Comparison of ENCODE assay signal across 1 cellular context in genomic region chr12:48814313-48815280, GRCh38.
TF ChIP-seq lines count a peak whose summit lies in the region.

No MANE protein-coding gene starts in this region.

TF ChIP-seq in K562, 482 proteins besides CTCF, POLR2A, EP300 and RAD21 (continued from another document and continues in another):
- TF ChIP-seq PBX2 (CRISPR knock-in tag; IDR thresholded peaks at IDR 0.05; ENCODE audit: low read depth) (no peak), PBX2 (tag; conservative IDR thresholded peaks at IDR 0.05; ENCODE audit: low read depth) (no peak), ELF2 (CRISPR knock-in tag; IDR thresholded peaks at IDR 0.05) (no peak), ZZZ3 (IDR thresholded peaks at IDR 0.05) (no peak), BCLAF1 (IDR thresholded peaks at IDR 0.05; ENCODE audit: borderline replicate concordance in 1 of 2, control insufficient read depth in 1 of 2, low read depth in 2 of 2, low read length in 1 of 2) (0 out of 4 replicates have a peak, but pooled peaks of 1 of the 2 experiments have one; percentile 42), PKNOX1 (IDR thresholded peaks at IDR 0.05) (no peak), CREB3 (tag; conservative IDR thresholded peaks at IDR 0.05; ENCODE audit: low read depth) (no peak), GTF3C2 (IDR thresholded peaks at IDR 0.05; ENCODE audit: borderline replicate concordance, extremely low read depth, insufficient read length) (no peak), ARID3B (CRISPR knock-in tag; IDR thresholded peaks at IDR 0.05; ENCODE audit: borderline replicate concordance) (no peak), ZNF384 (IDR thresholded peaks at IDR 0.05; ENCODE audit: low read depth, low read length) (peak; percentile 65), NR2C1 (IDR thresholded peaks at IDR 0.05) (no peak), NR2C1 (tag; IDR thresholded peaks at IDR 0.05) (no peak), TEAD2 (tag; IDR thresholded peaks at IDR 0.05) (no peak), ZBTB11 (CRISPR knock-in tag; IDR thresholded peaks at IDR 0.05) (0 out of 6 replicates have a peak, but pooled peaks of 1 of the 3 experiments have one; percentile 8), ESRRA (IDR thresholded peaks at IDR 0.05; ENCODE audit: borderline replicate concordance, low read depth) (peak; percentile 67), SIN3B (IDR thresholded peaks at IDR 0.05; ENCODE audit: low read depth) (peak; percentile 64), ZNF274 (IDR thresholded peaks at IDR 0.05; ENCODE audit: borderline replicate concordance, low read depth, low read length) (no peak), MXI1 (IDR thresholded peaks at IDR 0.05; ENCODE audit: low read depth, low read length) (no peak), ZNF146 (CRISPR knock-in tag; IDR thresholded peaks at IDR 0.05; ENCODE audit: unreplicated experiment) (no peak), TBL1XR1 (IDR thresholded peaks at IDR 0.05; ENCODE audit: low read length in 2 of 2) (no peak), NFATC3 (IDR thresholded peaks at IDR 0.05) (no peak), MEIS2 (IDR thresholded peaks at IDR 0.05; ENCODE audit: partially characterized antibody) (no peak), ZNF23 (CRISPR knock-in tag; IDR thresholded peaks at IDR 0.05) (no peak), CEBPB (tag; IDR thresholded peaks at IDR 0.05) (no peak), ILF3 (IDR thresholded peaks at IDR 0.05; ENCODE audit: borderline replicate concordance) (no peak; the same call in 1 of the 2 replicates), POLR2H (tag; IDR thresholded peaks at IDR 0.05; ENCODE audit: low read depth) (no peak), ZNF699 (CRISPR knock-in tag; IDR thresholded peaks at IDR 0.05; ENCODE audit: insufficient replicate concordance) (no peak), SMC3 (conservative IDR thresholded peaks at IDR 0.05; ENCODE audit: insufficient read depth, low read depth, low read length) (peak; percentile 85), ZNF644 (tag; IDR thresholded peaks at IDR 0.05; ENCODE audit: low read depth) (no peak), ELK3 (CRISPR knock-in tag; IDR thresholded peaks at IDR 0.05) (no peak), CBX3 (IDR thresholded peaks at IDR 0.05; ENCODE audit: borderline replicate concordance in 1 of 2, low read length in 2 of 2) (0 out of 3 replicates have a peak, but pooled peaks of 1 of the 2 experiments have one; percentile 13), ZNF507 (tag; conservative IDR thresholded peaks at IDR 0.05) (no peak), ZSCAN32 (CRISPR knock-in tag; IDR thresholded peaks at IDR 0.05) (no peak), FOS (IDR thresholded peaks at IDR 0.05; ENCODE audit: extremely low read depth, insufficient read length) (no peak), IRF9 (tag; IDR thresholded peaks at IDR 0.05) (no peak), ZNF695 (CRISPR knock-in tag; IDR thresholded peaks at IDR 0.05) (no peak), MLX (CRISPR knock-in tag; conservative IDR thresholded peaks at IDR 0.05) (no peak), RCOR1 (IDR thresholded peaks at IDR 0.05; ENCODE audit: borderline replicate concordance in 1 of 2, low read depth in 2 of 2, low read length in 2 of 2) (peak; percentile 49 to 82; a peak in 3 of 4 replicates), PREB (CRISPR knock-in tag; IDR thresholded peaks at IDR 0.05) (no peak), CHD4 (IDR thresholded peaks at IDR 0.05; ENCODE audit: insufficient read depth, insufficient replicate concordance, low read depth, low read length, poor library complexity, severe bottlenecking) (peak; percentile 16), NR1H2 (CRISPR knock-in tag; IDR thresholded peaks at IDR 0.05) (no peak), PTBP1 (IDR thresholded peaks at IDR 0.05; ENCODE audit: low read depth, low read length) (no peak)
